In genomic region chr4:77240469-77241066, GRCh38 we compare ENCODE assay signal across 8 cellular contexts.
A peak's percentile ranks its signal among the peaks of the same experiment; 100 is the strongest.
DNase-seq lines count a peak whose midpoint lies in the region; ATAC-seq, FAIRE-seq and TF ChIP-seq lines count a peak whose summit lies in the region.

No MANE protein-coding gene starts in this region.

- H3K4me3 ChIP-seq in H1 (ENCODE audit: extremely low read depth in 1 of 4, insufficient read depth in 2 of 4, low read depth in 3 of 4, low read length in 4 of 4), result no peak overlapping the region

- H3K9ac ChIP-seq in H1 (replicated peaks in 1 of 4; ENCODE audit: extremely low read depth in 1 of 4, low read depth in 3 of 4, low read length in 3 of 4), result no peak overlapping the region

- peak; percentile 95 to 97 (median 97) for TF ChIP-seq CTCF in H1 (IDR thresholded peaks at IDR 0.05; ENCODE audit: control extremely low read depth in 1 of 3, insufficient read depth in 1 of 3, low read depth in 1 of 3, low read length in 3 of 3)

- POLR2A ChIA-PET in activated CD4-positive, alpha-beta memory T cell treated with anti-CD3 and anti-CD28 coated beads, Interleukin-2, amount 10 ng/mL, durations not matched to agents 7 days and 5 days (lab: Charles Lee), result no interaction called here
- POLR2A ChIA-PET in H1 (lab: Charles Lee; ENCODE audit: partially characterized antibody), result no interaction called here

- no peak overlapping the region for H2BK120ac ChIP-seq in H1 (replicated peaks; ENCODE audit: low read depth, low read length)

- H2BK5ac ChIP-seq in H1 (ENCODE audit: low read depth, low read length), result no peak overlapping the region

- H3K27me3 Mint-ChIP-seq in activated CD4-positive, alpha-beta memory T cell treated with anti-CD3 and anti-CD28 coated beads, Interleukin-2, amount 10 ng/mL, durations not matched to agents 7 days and 5 days, result peaks cover 20% of the 10 kb centered on the region

- TF ChIP-seq RAD21 in H1 (IDR thresholded peaks at IDR 0.05 in 1 of 2, conservative IDR thresholded peaks at IDR 0.05 in 1 of 2; ENCODE audit: low read depth in 2 of 2, low read length in 2 of 2), result peak; percentile 97 to 98

- H3K36me3 ChIP-seq in H1 (ENCODE audit: control insufficient read depth in 2 of 4, insufficient read depth in 4 of 4, low read length in 3 of 4), result no peaks in the 10 kb centered on the region

- no peaks in the 10 kb centered on the region for H3K4me1 ChIP-seq in H1 (replicated peaks in 1 of 4; ENCODE audit: control insufficient read depth in 3 of 4, insufficient read depth in 4 of 4, low read length in 3 of 4)

- no peaks in the 10 kb centered on the region for H3K9me3 ChIP-seq in H1 (ENCODE audit: insufficient read depth in 2 of 2, low read depth in 1 of 2, low read length in 1 of 2)

- H3K27ac Mint-ChIP-seq in activated CD4-positive, alpha-beta memory T cell treated with anti-CD3 and anti-CD28 coated beads, Interleukin-2, amount 10 ng/mL, durations not matched to agents 7 days and 5 days, result no peak overlapping the region

- no peak overlapping the region for H3K23ac ChIP-seq in H1 (ENCODE audit: insufficient read length)

- H3K79me1 ChIP-seq in H1 (ENCODE audit: low read depth, low read length), result no peaks in the 10 kb centered on the region

- 41% methylated on average over 10 of the region's 10 CpGs; no CpG with 5 or more reads in 1 of the 2 experiments for WGBS in H1 (ENCODE audit: extremely low coverage in 1 of 2, insufficient coverage in 1 of 2, insufficient read length in 1 of 2, insufficient replicate concordance in 2 of 2, low coverage in 1 of 2, low lambda C conversion rate in 2 of 2, missing lambda C conversion rate in 1 of 2), 2 experiments

- no peak overlapping the region for H2BK20ac ChIP-seq in H1 (ENCODE audit: low read length)

- no peak overlapping the region for H4K5ac ChIP-seq in H1 (ENCODE audit: insufficient read length, low read depth, low read length)

- DNase-seq in A172 (ENCODE audit: low spot score) (peak; percentile 28), NCI-H69 (lab: John Stamatoyannopoulos, UW) (peak; percentile 47), H1 (ENCODE audit: low read depth in 1 of 2, low spot score in 2 of 2) (peak; percentile 65 to 93), midbrain (lab: John Stamatoyannopoulos, UW) (peak; percentile 59)
- peak; percentile 66 for DNase-seq in activated CD4-positive, alpha-beta memory T cell treated with anti-CD3 and anti-CD28 coated beads, Interleukin-2, amount 10 ng/mL, durations not matched to agents 7 days and 5 days
- DNase-seq in stimulated activated CD8-positive, alpha-beta memory T cell treated with anti-CD3 and anti-CD28 coated beads, Interleukin-7, amount 100 ng/mL, for 48 hours (ENCODE audit: extremely low read depth in 1 of 2, low read depth in 1 of 2), result peak; percentile 19 to 44

- CTCF ChIA-PET in activated CD4-positive, alpha-beta memory T cell treated with anti-CD3 and anti-CD28 coated beads, Interleukin-2, amount 10 ng/mL, durations not matched to agents 7 days and 5 days (lab: Charles Lee), result interaction anchor here (0.6 to 3.9 kb wide), 11 partner anchors 10 to 361 kb away, joined by 3 to 34 read pairs (median 3); no protein-coding TSS in a partner anchor
- CTCF ChIA-PET in H1 (lab: Charles Lee; ENCODE audit: partially characterized antibody), result interaction anchor here (0.6 to 17.2 kb wide), 39 partner anchors 8 to 449 kb away, joined by 3 to 266 read pairs (median 5); no protein-coding TSS in a partner anchor

- H2BK15ac ChIP-seq in H1 (ENCODE audit: low read length), result no peak overlapping the region

- no peak overlapping the region for H3K14ac ChIP-seq in H1 (ENCODE audit: insufficient read length)

- no peak overlapping the region for H4K91ac ChIP-seq in H1 (replicated peaks; ENCODE audit: insufficient read length, low read length)

- no peak overlapping the region for H4K8ac ChIP-seq in H1 (ENCODE audit: extremely low read depth, insufficient read depth, low read length)

- H3K18ac ChIP-seq in H1 (ENCODE audit: extremely low read depth, low read length), result no peak overlapping the region

- no peaks in the 10 kb centered on the region for H3K9me3 Mint-ChIP-seq in activated CD4-positive, alpha-beta memory T cell treated with anti-CD3 and anti-CD28 coated beads, Interleukin-2, amount 10 ng/mL, durations not matched to agents 7 days and 5 days

- no peak overlapping the region for H3K56ac ChIP-seq in H1 (replicated peaks; ENCODE audit: insufficient read length, low read depth, low read length)

- TF ChIP-seq POLR2A in H1 (IDR thresholded peaks at IDR 0.05; ENCODE audit: control extremely low read depth in 1 of 2, low read depth in 2 of 2, low read length in 2 of 2), result no peak

- no peak overlapping the region for H2AFZ ChIP-seq in H1 (ENCODE audit: low read length)

- H3K27me3 ChIP-seq in H1 (replicated peaks in 1 of 4; ENCODE audit: control insufficient read depth in 3 of 4, extremely low read depth in 1 of 4, insufficient read depth in 3 of 4, low read length in 3 of 4), result no peaks in the 10 kb centered on the region

- no peaks in the 10 kb centered on the region for H4K20me1 ChIP-seq in H1 (replicated peaks in 1 of 2; ENCODE audit: control insufficient read depth in 1 of 2, insufficient read depth in 2 of 2, low read length in 2 of 2)

- no peaks in the 10 kb centered on the region for H3K23me2 ChIP-seq in H1 (ENCODE audit: low read depth, low read length)

- TF ChIP-seq EP300 in H1 (IDR thresholded peaks at IDR 0.05; ENCODE audit: borderline replicate concordance in 1 of 2, low read depth in 2 of 2, low read length in 2 of 2), result no peak

- no peak overlapping the region for H3K27ac ChIP-seq in H1 (ENCODE audit: low read depth, low read length)

- 0 out of 2 replicates have a peak overlapping the region, but pooled peaks have one; percentile 0 for H2BK12ac ChIP-seq in H1 (ENCODE audit: low read depth, low read length)

- H3K79me2 ChIP-seq in H1 (ENCODE audit: control insufficient read depth in 1 of 2, insufficient read depth in 2 of 2, low read length in 2 of 2), result no peaks in the 10 kb centered on the region

- H3K36me3 Mint-ChIP-seq in activated CD4-positive, alpha-beta memory T cell treated with anti-CD3 and anti-CD28 coated beads, Interleukin-2, amount 10 ng/mL, durations not matched to agents 7 days and 5 days (ENCODE audit: low read depth), result no peaks in the 10 kb centered on the region

- no peak overlapping the region for H3K4ac ChIP-seq in H1 (replicated peaks; ENCODE audit: insufficient read length, low read depth, low read length)

- peak; percentile 67 for ATAC-seq in GM18508 (IDR thresholded peaks at IDR 0.05; ENCODE audit: insufficient read depth, unreplicated experiment)
- ATAC-seq in HG03108 (IDR thresholded peaks at IDR 0.05; ENCODE audit: unreplicated experiment), result peak; percentile 75

- no peak overlapping the region for H3K4me2 ChIP-seq in H1 (ENCODE audit: insufficient read depth in 1 of 2, low read depth in 2 of 2, low read length in 2 of 2)

- peak; percentile 84 for FAIRE-seq in H1 (lab: Jason Lieb, UNC)

- H2AK5ac ChIP-seq in H1 (ENCODE audit: low read depth, low read length), result no peak overlapping the region

- H3K4me3 Mint-ChIP-seq in activated CD4-positive, alpha-beta memory T cell treated with anti-CD3 and anti-CD28 coated beads, Interleukin-2, amount 10 ng/mL, durations not matched to agents 7 days and 5 days, result no peak overlapping the region

- peaks cover 5% of the 10 kb centered on the region for H3K4me1 Mint-ChIP-seq in activated CD4-positive, alpha-beta memory T cell treated with anti-CD3 and anti-CD28 coated beads, Interleukin-2, amount 10 ng/mL, durations not matched to agents 7 days and 5 days

TF ChIP-seq in H1, 55 proteins besides CTCF, POLR2A, EP300 and RAD21 (continues in another document):
- TF ChIP-seq MAX (IDR thresholded peaks at IDR 0.05), result 0 out of 2 replicates have a peak, but pooled peaks have one; percentile 8

Comparison
In these comparisons a context has a peak if more than half of its experiments do, and no peak if none do; other contexts are left out.
1. DNase-seq: peak in every context shown above with its lines; median percentile 79 in H1; 66 in activated CD4-positive, alpha-beta memory T cell treated with anti-CD3 and anti-CD28 coated beads, Interleukin-2, amount 10 ng/mL, durations not matched to agents 7 days and 5 days; 59 in midbrain; 47 in NCI-H69; 32 in stimulated activated CD8-positive, alpha-beta memory T cell treated with anti-CD3 and anti-CD28 coated beads, Interleukin-7, amount 100 ng/mL, for 48 hours; 28 in A172.